Comparison of ENCODE assay signal across 9 cellular contexts in the genomic region with DNA sequence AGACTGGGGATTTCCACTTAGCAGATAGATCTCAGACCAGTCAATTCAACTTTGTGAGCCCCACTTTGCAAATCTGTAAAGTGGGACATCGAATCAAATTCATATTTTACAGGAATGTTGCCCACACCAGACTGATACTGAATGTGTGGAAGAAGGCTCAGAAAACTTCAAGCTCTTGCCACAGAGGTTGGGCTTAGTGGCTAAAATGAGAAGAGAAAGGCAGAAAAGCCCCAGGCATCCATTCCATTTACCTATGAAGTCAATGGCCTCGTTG. TPM values are rescaled to one million over a fixed set of nuclear protein-coding genes. Genes with fewer than 3 reads are reported as not detected.
DNase-seq lines count a peak whose midpoint lies in the region; ATAC-seq and TF ChIP-seq lines count a peak whose summit lies in the region.
"Had no signal": no experiment of that assay in that cellular context is flagged by ENCODE, and none has a peak within 500 bp of the region (broad histone marks: within the 10 kb centered on the region; RNA-seq: fewer than 3 reads in every experiment).

No MANE protein-coding gene starts in this region.

- in situ Hi-C loops in Panc1 (cut with HindIII; ENCODE audit: low pct_unique_long_range_greater_than_20kb, low sequenced_read_pairs): no loop called here

- TF ChIP-seq CTCF in C4-2B (conservative IDR thresholded peaks at IDR 0.05): no peak
- TF ChIP-seq CTCF in Panc1 (IDR thresholded peaks at IDR 0.05): no peak
- TF ChIP-seq CTCF in epithelial cell of proximal tubule (conservative IDR thresholded peaks at IDR 0.05; ENCODE audit: low read depth, low read length): no peak
- no peak for TF ChIP-seq CTCF in neutrophil (IDR thresholded peaks at IDR 0.05)

- H3K27me3 ChIP-seq in Panc1 (ENCODE audit: control insufficient read depth, insufficient read depth, low read length) (no peaks in the 10 kb centered on the region), neutrophil (peaks cover 6% of the 10 kb centered on the region)

- no TSS peak for BruUV-seq in Panc1 (replicated peaks; lab: Mats Ljungman, UMichigan)

- H3K9me3 ChIP-seq in Panc1 (ENCODE audit: control insufficient read depth, insufficient read depth, low read depth, low read length): no peaks in the 10 kb centered on the region
- peaks cover 24% of the 10 kb centered on the region for H3K9me3 ChIP-seq in neutrophil

- peaks cover 17% of the 10 kb centered on the region for H3K36me3 ChIP-seq in Panc1 (ENCODE audit: control insufficient read depth, insufficient read depth, low read length)
- peaks cover 51% of the 10 kb centered on the region for H3K36me3 ChIP-seq in neutrophil

- H3K4me3 ChIP-seq in Panc1 (ENCODE audit: low read depth in 2 of 2, low read length in 2 of 2) (peak overlapping the region; percentile 78 to 97), epithelial cell of proximal tubule (ENCODE audit: low read depth, low read length) (peak overlapping the region; percentile 82), neutrophil (ENCODE audit: low read depth in 1 of 2, low read length in 1 of 2) (peak overlapping the region; percentile 97 to 99)

- H3K4me1 ChIP-seq in Panc1 (ENCODE audit: control insufficient read depth, insufficient read depth, low read length) (peaks cover 63% of the 10 kb centered on the region), neutrophil (ENCODE audit: control insufficient read depth in 1 of 2, insufficient read depth in 1 of 2, low read depth in 1 of 2, low read length in 1 of 2) (peaks cover 65 to 69% of the 10 kb centered on the region in 2 experiments)

- no peak for ATAC-seq in Panc1
- ATAC-seq in sciatic nerve: no peak
- ATAC-seq in HG02642 (IDR thresholded peaks at IDR 0.05; ENCODE audit: poor library complexity, unreplicated experiment): no peak

- DNase-seq in Panc1 (ENCODE audit: low read depth, low spot score) (no peak), epithelial cell of proximal tubule (ENCODE audit: low read depth) (no peak), sciatic nerve (ENCODE audit: low spot score) (no peak), GOT3 (lab: John Stamatoyannopoulos, UW) (no peak), posterior vena cava (ENCODE audit: low spot score) (no peak)
- DNase-seq: NCI-H510A had no signal

- POLR2A ChIA-PET in Panc1 (lab: Charles Lee): interaction anchor here (0.5 kb wide), 1 partner anchor 190 kb away, joined by 3 read pairs; a partner anchor contains a TSS

- H3K27ac ChIP-seq in C4-2B (peak overlapping the region; percentile 97), Panc1 (ENCODE audit: low read length) (peak overlapping the region; percentile 94), neutrophil (peak overlapping the region; percentile 100)

- CTCF ChIA-PET in Panc1 (lab: Charles Lee): no interaction called here

- intact Hi-C loops in Panc1 (cut with micrococcal nuclease; ENCODE audit: unreplicated experiment) (loop anchor here (5.0 kb wide), 1 partner anchor 37 kb away; no protein-coding TSS in a partner anchor), sciatic nerve (cut with DNase I) (loop anchor here (10.0 kb wide), 1 partner anchor 96 kb away; no protein-coding TSS in a partner anchor), posterior vena cava (cut with DNase I) (no loop called here)

RNA-seq across cellular contexts. Expression of a gene that starts 1.7 kb away (rescaled TPM):
- total RNA-seq in Panc1 (2021; ENCODE audit: unreplicated experiment) (79.9 TPM), epithelial cell of proximal tubule (186 and 215 TPM in 2 replicates), sciatic nerve (296 TPM), posterior vena cava (1,000 to 10,000 TPM in 1 of 2 donors, 100 to 1,000 TPM in 1; 445 to 1,411 TPM)
- 65.0 TPM for polyA plus RNA-seq in Panc1 (2012; ENCODE audit: insufficient read length)

Comparison
In these comparisons a context has a peak if more than half of its experiments do, and no peak if none do; other contexts are left out.
1. intact Hi-C loops: an anchor here in Panc1 (5.0 kb wide) and sciatic nerve (10.0 kb wide); none called in posterior vena cava.